Comparison of ENCODE assay signal across 17 cellular contexts in genomic region chr2:181036445-181036844, GRCh38.
DNase-seq lines count a peak whose midpoint lies in the region; ATAC-seq and TF ChIP-seq lines count a peak whose summit lies in the region.
"Had no signal": no experiment of that assay in that cellular context is flagged by ENCODE, and none has a peak within 500 bp of the region (broad histone marks: within the 10 kb centered on the region; RNA-seq: fewer than 3 reads in every experiment).

No MANE protein-coding gene starts in this region.

- peaks cover 25% of the 10 kb centered on the region for H3K36me3 Mint-ChIP-seq in nephron progenitor cell (ENCODE audit: low read depth)

- TF ChIP-seq CTCF in nephron progenitor cell (IDR thresholded peaks at IDR 0.05) (no peak), RWPE1 (conservative IDR thresholded peaks at IDR 0.05; ENCODE audit: low read depth) (no peak)

- no peak overlapping the region for H3K27ac ChIP-seq in RWPE1
- H3K27ac ChIP-seq: Peyer's patch, vagina had no signal

- H3K27ac Mint-ChIP-seq in nephron progenitor cell: peak overlapping the region; percentile 24
- H3K27ac Mint-ChIP-seq: WTC11 had no signal

- CTCF ChIA-PET in RWPE1 (lab: Yijun Ruan, JAX): interaction anchor here (0.8 to 0.9 kb wide), 2 partner anchors 22 to 1022 kb away, joined by 3 read pairs; no protein-coding TSS in a partner anchor

- no peaks in the 10 kb centered on the region for H3K4me1 Mint-ChIP-seq in nephron progenitor cell

- POLR2A ChIA-PET in RWPE1 (lab: Yijun Ruan, JAX; ENCODE audit: low non-redundant PET): no interaction called here

- no peak for DNase-seq in nephron progenitor cell
- DNase-seq in T1000 (lab: John Stamatoyannopoulos, UW): no peak
- no peak for DNase-seq in activated CD8-positive, alpha-beta memory T cell treated with anti-CD3 and anti-CD28 coated beads for 24 hours
- DNase-seq in RWPE1 (ENCODE audit: low spot score): no peak
- DNase-seq: DMS79 treated with DMSO at 0.1 percent for 48 hours; effector CD4-positive, alpha-beta T cell; hypothalamus; mucosa of descending colon; NCI-H1930; Peyer's patch had no signal

- no peak overlapping the region for H3K4me3 Mint-ChIP-seq in nephron progenitor cell
- H3K4me3 Mint-ChIP-seq: activated naive CD8-positive, alpha-beta T cell; WTC11 had no signal

- peak; percentile 54 for ATAC-seq in GM19324 (IDR thresholded peaks at IDR 0.05; ENCODE audit: low FRiP score, unreplicated experiment)
- peak; percentile 53 for ATAC-seq in GM21825 (IDR thresholded peaks at IDR 0.05; ENCODE audit: unreplicated experiment)
- peak; percentile 53 for ATAC-seq in HG03457 (IDR thresholded peaks at IDR 0.05; ENCODE audit: unreplicated experiment)
- ATAC-seq: mucosa of descending colon, sciatic nerve, WTC11 had no signal

- H3K27me3 Mint-ChIP-seq in nephron progenitor cell (ENCODE audit: low read depth, poor library complexity): no peaks in the 10 kb centered on the region
- H3K27me3 Mint-ChIP-seq: activated naive CD8-positive, alpha-beta T cell had no signal

- H3K9me3 Mint-ChIP-seq in nephron progenitor cell: peaks cover 11% of the 10 kb centered on the region
